Comparison of ENCODE assay signal across 25 cellular contexts in genomic region chr1:54394104-54394503, GRCh38.
"Had no signal": no experiment of that assay in that cellular context is flagged by ENCODE, and none has a peak within 500 bp of the region (broad histone marks: within the 10 kb centered on the region; RNA-seq: fewer than 3 reads in every experiment).

No MANE protein-coding gene starts in this region.

- H3K27ac ChIP-seq: brain microvascular endothelial cell, SJCRH30, SK-N-MC had no signal

- ATAC-seq: activated CD8-positive, alpha-beta T cell treated with anti-CD3 and anti-CD28 coated beads for 36 hours; activated T-cell treated with anti-CD3 and anti-CD28 coated beads, Interleukin-2, amount 50 U/mL, for 4 hours; Panc1 had no signal

- H3K4me3 Mint-ChIP-seq: activated CD4-positive, alpha-beta T cell treated with anti-CD3 and anti-CD28 coated beads, Interleukin-2, amount 10 ng/mL, durations not matched to agents 24 days and 14 days; activated CD8-positive, alpha-beta T cell treated with anti-CD3 and anti-CD28 coated beads for 36 hours; activated naive CD4-positive, alpha-beta T cell treated with anti-CD3 and anti-CD28 coated beads, Interleukin-2, amount 10 ng/mL, durations not matched to agents 7 days and 5 days; activated naive CD8-positive, alpha-beta T cell treated with anti-CD3 and anti-CD28 coated beads for 36 hours; activated T-cell treated with anti-CD3 and anti-CD28 coated beads, Interleukin-2, amount 50 U/mL, for 4 hours; activated T-helper 1 cell treated with anti-CD3 and anti-CD28 coated beads, Interleukin-12 subunit alpha, Interleukin-12 subunit beta, Interleukin-2, Interleukin-4 antibody, amounts not matched to agents 30 ng/mL and 10 ng/mL and 1 ng/mL, durations not matched to agents 14 hours and 24 hours and 36 hours; T-helper 2 cell treated with Interferon-gamma antibody and Interleukin-4, amounts not matched to agents 5 μg/mL and 100 μg/mL, for 36 hours had no signal

- H3K9me3 Mint-ChIP-seq: activated CD4-positive, alpha-beta T cell treated with anti-CD3 and anti-CD28 coated beads, Interleukin-2, amount 10 ng/mL, durations not matched to agents 24 days and 14 days; activated CD8-positive, alpha-beta T cell treated with anti-CD3 and anti-CD28 coated beads for 36 hours; activated naive CD4-positive, alpha-beta T cell treated with anti-CD3 and anti-CD28 coated beads, Interleukin-2, amount 10 ng/mL, durations not matched to agents 7 days and 5 days; activated T-cell treated with anti-CD3 and anti-CD28 coated beads, Interleukin-2, amount 50 U/mL, for 4 hours; activated T-helper 1 cell treated with anti-CD3 and anti-CD28 coated beads, Interleukin-12 subunit alpha, Interleukin-12 subunit beta, Interleukin-2, Interleukin-4 antibody, amounts not matched to agents 30 ng/mL and 10 ng/mL and 1 ng/mL, durations not matched to agents 14 hours and 24 hours and 36 hours; T-helper 2 cell treated with Interferon-gamma antibody and Interleukin-4, amounts not matched to agents 5 μg/mL and 100 μg/mL, for 36 hours had no signal

- H3K27me3 Mint-ChIP-seq: activated CD4-positive, alpha-beta T cell treated with anti-CD3 and anti-CD28 coated beads, Interleukin-2, amount 10 ng/mL, durations not matched to agents 24 days and 14 days; activated CD8-positive, alpha-beta T cell treated with anti-CD3 and anti-CD28 coated beads for 36 hours; activated naive CD4-positive, alpha-beta T cell treated with anti-CD3 and anti-CD28 coated beads, Interleukin-2, amount 10 ng/mL, durations not matched to agents 7 days and 5 days; activated naive CD8-positive, alpha-beta T cell treated with anti-CD3 and anti-CD28 coated beads for 36 hours had no signal

- H3K27me3 ChIP-seq: brain microvascular endothelial cell, SJCRH30 had no signal

- H3K4me3 ChIP-seq: SJCRH30, SK-N-MC had no signal

- DNase-seq: activated CD4-positive, alpha-beta T cell treated with anti-CD3 and anti-CD28 coated beads, Interleukin-2, amount 10 ng/mL, durations not matched to agents 24 days and 14 days; activated CD4-positive, alpha-beta T cell treated with anti-CD3 and anti-CD28 coated beads, Interleukin-2, amount 50 U/mL, for 4 hours; activated CD8-positive, alpha-beta T cell treated with anti-CD3 and anti-CD28 coated beads for 36 hours; activated gamma-delta T cell treated with Interleukin-2 at 50 U/mL for 16 hours; activated naive CD4-positive, alpha-beta T cell treated with anti-CD3 and anti-CD28 coated beads, Interleukin-2, amount 10 ng/mL, durations not matched to agents 7 days and 5 days; activated naive CD8-positive, alpha-beta T cell treated with anti-CD3 and anti-CD28 coated beads for 36 hours; activated T-cell treated with anti-CD3 and anti-CD28 coated beads, Interleukin-2, amount 50 U/mL, for 4 hours; amniotic stem cell; aorta; brain microvascular endothelial cell; central memory CD4-positive, alpha-beta T cell; NCI-H1105; NCI-H1436; NCI-H1694; NCI-H1930; NCI-H2081 treated with DMSO at 0.1 percent for 48 hours; NCI-H226; NCI-H446 treated with DMSO at 0.1 percent for 48 hours; NCI-H524 treated with DMSO at 0.1 percent for 48 hours; SHP77; SJCRH30 had no signal

- H3K27ac Mint-ChIP-seq: activated CD8-positive, alpha-beta T cell treated with anti-CD3 and anti-CD28 coated beads for 36 hours; activated naive CD4-positive, alpha-beta T cell treated with anti-CD3 and anti-CD28 coated beads, Interleukin-2, amount 10 ng/mL, durations not matched to agents 7 days and 5 days; activated naive CD8-positive, alpha-beta T cell treated with anti-CD3 and anti-CD28 coated beads for 36 hours; activated T-helper 1 cell treated with anti-CD3 and anti-CD28 coated beads, Interleukin-12 subunit alpha, Interleukin-12 subunit beta, Interleukin-2, Interleukin-4 antibody, amounts not matched to agents 30 ng/mL and 10 ng/mL and 1 ng/mL, durations not matched to agents 14 hours and 24 hours and 36 hours; T-helper 2 cell treated with Interferon-gamma antibody and Interleukin-4, amounts not matched to agents 5 μg/mL and 100 μg/mL, for 36 hours had no signal

- H3K9me3 ChIP-seq: SJCRH30 had no signal
